ENCODE assay signal across 8 cellular contexts in the genomic region with DNA sequence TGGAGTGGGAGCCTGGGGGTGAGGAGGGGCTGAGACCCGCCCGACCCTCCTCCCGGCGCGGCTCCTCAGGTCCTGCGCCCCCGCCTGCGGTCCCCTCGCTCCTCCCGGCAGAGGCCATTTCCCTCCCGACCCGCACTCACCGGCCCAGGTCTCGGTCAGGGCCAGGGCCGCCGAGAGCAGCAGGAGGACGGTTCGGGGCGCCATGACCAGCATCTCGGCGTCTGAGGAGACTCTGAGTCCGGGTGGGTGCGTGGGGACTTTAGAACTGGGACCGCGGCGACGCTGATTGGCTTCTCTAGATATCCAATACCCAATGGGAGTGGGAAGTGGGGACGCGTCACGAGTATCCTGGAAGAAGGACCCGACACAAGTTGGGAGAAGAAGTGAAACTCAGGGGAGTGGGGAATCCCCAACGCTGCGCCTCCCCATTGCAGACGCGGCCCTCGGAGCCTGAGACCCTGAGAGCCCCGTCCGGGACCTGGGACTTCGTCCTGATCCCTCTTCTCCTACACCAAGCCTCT. TPM values are rescaled to one million over a fixed set of nuclear protein-coding genes. Genes with fewer than 3 reads are reported as not detected.
A peak's percentile ranks its signal among the peaks of the same experiment; 100 is the strongest.
DNase-seq lines count a peak whose midpoint lies in the region; ATAC-seq, FAIRE-seq and TF ChIP-seq lines count a peak whose summit lies in the region.

Gene HLA-B, minus strand, starts transcription at position 234 of the 521 bp plus-strand sequence. Its CDS starts 21 bp downstream, at position 213.

- TF ChIP-seq CTCF in HL-60 (IDR thresholded peaks at IDR 0.05; ENCODE audit: insufficient read depth, low read length) (no peak), neural progenitor cell (IDR thresholded peaks at IDR 0.05) (no peak)

- H3K27ac ChIP-seq in HL-60 (replicated peaks) = no peak within 1 kb of the TSS
- H3K27ac ChIP-seq in neural progenitor cell = no peak within 1 kb of the TSS

- no peak within 1 kb of the TSS for H3K27ac Mint-ChIP-seq in neural progenitor cell

- no peaks in the 10 kb centered on the region for H3K79me2 ChIP-seq in neural progenitor cell (ENCODE audit: low read depth)

- peak; percentile 74 for DNase-seq in COLO829 (ENCODE audit: low spot score)
- peak; percentile 78 to 89 for DNase-seq in HL-60 (ENCODE audit: low read depth in 1 of 2, low spot score in 1 of 2)
- peak; percentile 81 for DNase-seq in activated naive CD4-positive, alpha-beta T cell treated with Interleukin-2 at 50 U/mL for 16 hours
- DNase-seq in frontal cortex (ENCODE audit: low spot score in 2 of 2) = peak; percentile 62 to 82
- DNase-seq in neural progenitor cell (ENCODE audit: low spot score) = peak; percentile 71
- DNase-seq in stromal cell of bone marrow (ENCODE audit: low read depth) = peak; percentile 82

- H3K9me3 ChIP-seq in neural progenitor cell (ENCODE audit: low read depth) = no peaks in the 10 kb centered on the region

- no peaks in the 10 kb centered on the region for H3F3A ChIP-seq in neural progenitor cell (ENCODE audit: low read depth)

- H3K4me3 ChIP-seq in HL-60 (replicated peaks; ENCODE audit: insufficient read depth, low read length) (peak within 1 kb of the TSS; percentile 62), neural progenitor cell (peak within 1 kb of the TSS; percentile 52)

- peak within 1 kb of the TSS; percentile 86 for H3K4me3 Mint-ChIP-seq in neural progenitor cell

- peak; percentile 84 for ATAC-seq in GM19467 (IDR thresholded peaks at IDR 0.05; ENCODE audit: unreplicated experiment)

- peaks cover 5% of the 10 kb centered on the region for H3K9me3 Mint-ChIP-seq in neural progenitor cell

- H3K27me3 ChIP-seq in HL-60 (ENCODE audit: insufficient read depth, poor library complexity, severe bottlenecking) = no peaks in the 10 kb centered on the region
- peaks cover 54% of the 10 kb centered on the region for H3K27me3 ChIP-seq in neural progenitor cell

- no peaks in the 10 kb centered on the region for H3K36me3 ChIP-seq in neural progenitor cell

- H3K4me1 Mint-ChIP-seq in neural progenitor cell = peaks cover 8% of the 10 kb centered on the region

- no peaks in the 10 kb centered on the region for H4K20me1 ChIP-seq in neural progenitor cell (ENCODE audit: low read depth)

- peak within 1 kb of the TSS; percentile 78 for H3K4me2 ChIP-seq in neural progenitor cell

- peak; percentile 37; the same call in 1 of the 2 replicates for TF ChIP-seq POLR2A in Raji (IDR thresholded peaks at IDR 0.05; ENCODE audit: insufficient read depth, low read depth, low read length)

- peaks cover 4% of the 10 kb centered on the region for H3K36me3 Mint-ChIP-seq in neural progenitor cell

- FAIRE-seq in frontal cortex (lab: Jason Lieb, UNC) = no peak

- H3K27me3 Mint-ChIP-seq in neural progenitor cell (ENCODE audit: insufficient read depth, low read depth) = peaks cover 60% of the 10 kb centered on the region

- no peak within 1 kb of the TSS for H3K9ac ChIP-seq in neural progenitor cell

- H2AFZ ChIP-seq in neural progenitor cell (replicated peaks) = no peak within 1 kb of the TSS

- H3K4me1 ChIP-seq in neural progenitor cell = no peaks in the 10 kb centered on the region

RNA-seq across cellular contexts. Expression of gene HLA-B, which starts in this region (rescaled TPM):
- total RNA-seq in frontal cortex (41.6 TPM), neural progenitor cell (ENCODE audit: low replicate concordance) (16.2 and 21.8 TPM in 2 replicates)
